ENCODE assay signal across 11 cellular contexts in the genomic region with DNA sequence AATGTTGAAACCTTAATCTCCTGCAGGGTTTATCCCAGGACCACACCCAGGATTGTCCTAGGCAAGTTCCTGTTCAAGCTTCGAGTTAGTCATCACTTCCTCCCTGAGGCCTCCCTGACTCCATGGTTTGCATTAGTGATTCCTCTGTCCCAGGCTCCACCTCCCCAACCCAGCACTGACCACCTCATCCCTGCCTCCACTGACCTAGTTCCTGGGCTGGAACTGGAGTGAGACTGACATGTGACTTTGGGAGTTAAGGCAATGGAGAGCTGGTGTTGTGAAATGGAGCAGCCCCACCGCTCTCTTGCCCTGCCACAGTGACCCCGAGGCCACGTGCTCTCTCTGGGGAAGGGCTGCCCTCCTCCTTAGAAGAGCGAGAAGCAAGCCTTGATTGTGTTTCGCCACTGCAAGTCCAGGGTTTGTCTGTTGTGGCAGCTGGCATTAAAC. TPM values are rescaled to one million over a fixed set of nuclear protein-coding genes. Genes with fewer than 3 reads are reported as not detected.
DNase-seq lines count a peak whose midpoint lies in the region; ATAC-seq and TF ChIP-seq lines count a peak whose summit lies in the region.
"Had no signal": no experiment of that assay in that cellular context is flagged by ENCODE, and none has a peak within 500 bp of the region (broad histone marks: within the 10 kb centered on the region; RNA-seq: fewer than 3 reads in every experiment).

No MANE protein-coding gene starts in this region.

- CTCF ChIA-PET in RWPE1 (lab: Yijun Ruan, JAX) = interaction anchor here (0.5 to 1.3 kb wide), 4 partner anchors 9 to 272 kb away, joined by 3 to 4 read pairs (median 3); no protein-coding TSS in a partner anchor
- CTCF ChIA-PET in activated CD8-positive, alpha-beta T cell treated with anti-CD3 and anti-CD28 coated beads, Interleukin-2, amount 10 ng/mL, durations not matched to agents 7 days and 5 days (lab: Charles Lee) = interaction anchor here (0.9 to 2.1 kb wide), 3 partner anchors 11 to 134 kb away, joined by 3 to 8 read pairs (median 3); no protein-coding TSS in a partner anchor

- peak; percentile 96 for DNase-seq in ELR (ENCODE audit: low read depth)
- DNase-seq in RWPE1 (ENCODE audit: low spot score) = peak; percentile 92
- DNase-seq in foreskin melanocyte = peak; percentile 32
- peak; percentile 98 for DNase-seq in renal cortical epithelial cell (ENCODE audit: low read depth)
- no peak for DNase-seq in stimulated activated CD4-positive, alpha-beta T cell treated with anti-CD3 and anti-CD28 coated beads, Interleukin-4, amount 100 ng/mL, for 4 hours
- no peak for DNase-seq in type B pancreatic cell (ENCODE audit: extremely low spot score, unreplicated experiment)
- DNase-seq in activated CD8-positive, alpha-beta T cell treated with anti-CD3 and anti-CD28 coated beads, Interleukin-2, amount 10 ng/mL, durations not matched to agents 7 days and 5 days = no peak

- H3K27ac Mint-ChIP-seq in type B pancreatic cell = no peak overlapping the region
- H3K27ac Mint-ChIP-seq in activated CD8-positive, alpha-beta T cell treated with anti-CD3 and anti-CD28 coated beads, Interleukin-2, amount 10 ng/mL, durations not matched to agents 7 days and 5 days = no peak overlapping the region
- H3K27ac Mint-ChIP-seq: activated naive CD8-positive, alpha-beta T cell; stimulated activated naive CD8-positive, alpha-beta T cell treated with anti-CD3 and anti-CD28 coated beads, Interleukin-15, Interleukin-2, amounts not matched to agents 100 ng/mL and 50 ng/mL, for 24 hours had no signal

- H3K27me3 Mint-ChIP-seq in type B pancreatic cell = peaks cover 43% of the 10 kb centered on the region
- peaks cover 10% of the 10 kb centered on the region for H3K27me3 Mint-ChIP-seq in activated CD8-positive, alpha-beta T cell treated with anti-CD3 and anti-CD28 coated beads, Interleukin-2, amount 10 ng/mL, durations not matched to agents 7 days and 5 days (ENCODE audit: low read depth)
- H3K27me3 Mint-ChIP-seq: activated naive CD8-positive, alpha-beta T cell had no signal

- no peaks in the 10 kb centered on the region for H3K36me3 Mint-ChIP-seq in type B pancreatic cell
- H3K36me3 Mint-ChIP-seq in activated CD8-positive, alpha-beta T cell treated with anti-CD3 and anti-CD28 coated beads, Interleukin-2, amount 10 ng/mL, durations not matched to agents 7 days and 5 days (ENCODE audit: low read depth) = no peaks in the 10 kb centered on the region
- H3K36me3 Mint-ChIP-seq: activated naive CD8-positive, alpha-beta T cell had no signal

- POLR2A ChIA-PET in RWPE1 (lab: Yijun Ruan, JAX; ENCODE audit: low non-redundant PET) = no interaction called here
- POLR2A ChIA-PET in activated CD8-positive, alpha-beta T cell treated with anti-CD3 and anti-CD28 coated beads, Interleukin-2, amount 10 ng/mL, durations not matched to agents 7 days and 5 days (lab: Charles Lee) = no interaction called here

- no peak overlapping the region for H3K4me3 Mint-ChIP-seq in type B pancreatic cell
- H3K4me3 Mint-ChIP-seq in activated CD8-positive, alpha-beta T cell treated with anti-CD3 and anti-CD28 coated beads, Interleukin-2, amount 10 ng/mL, durations not matched to agents 7 days and 5 days = no peak overlapping the region
- H3K4me3 Mint-ChIP-seq: activated naive CD8-positive, alpha-beta T cell; stimulated activated naive CD8-positive, alpha-beta T cell treated with anti-CD3 and anti-CD28 coated beads, Interleukin-15, Interleukin-2, amounts not matched to agents 100 ng/mL and 50 ng/mL, for 24 hours had no signal

- peak overlapping the region; percentile 95 for H3K27ac ChIP-seq in RWPE1
- H3K27ac ChIP-seq: SK-N-MC had no signal

- TF ChIP-seq CTCF in RWPE1 (conservative IDR thresholded peaks at IDR 0.05; ENCODE audit: low read depth) (no peak), type B pancreatic cell (conservative IDR thresholded peaks at IDR 0.05) (no peak)

- H3K9me3 Mint-ChIP-seq in type B pancreatic cell = no peaks in the 10 kb centered on the region
- H3K9me3 Mint-ChIP-seq in activated CD8-positive, alpha-beta T cell treated with anti-CD3 and anti-CD28 coated beads, Interleukin-2, amount 10 ng/mL, durations not matched to agents 7 days and 5 days (ENCODE audit: insufficient read depth) = no peaks in the 10 kb centered on the region
- H3K9me3 Mint-ChIP-seq: stimulated activated naive CD8-positive, alpha-beta T cell treated with anti-CD3 and anti-CD28 coated beads, Interleukin-15, Interleukin-2, amounts not matched to agents 100 ng/mL and 50 ng/mL, for 24 hours had no signal

- no peak for ATAC-seq in GM21737 (IDR thresholded peaks at IDR 0.05; ENCODE audit: unreplicated experiment)
- no peak for ATAC-seq in activated CD8-positive, alpha-beta T cell treated with anti-CD3 and anti-CD28 coated beads, Interleukin-2, amount 10 ng/mL, durations not matched to agents 7 days and 5 days

- H3K4me1 Mint-ChIP-seq in type B pancreatic cell (ENCODE audit: unreplicated experiment) = no peaks in the 10 kb centered on the region
- H3K4me1 Mint-ChIP-seq in activated CD8-positive, alpha-beta T cell treated with anti-CD3 and anti-CD28 coated beads, Interleukin-2, amount 10 ng/mL, durations not matched to agents 7 days and 5 days (ENCODE audit: low read depth) = no peaks in the 10 kb centered on the region

RNA-seq across cellular contexts. Expression of a gene that starts 15.8 kb away (rescaled TPM):
- total RNA-seq in renal cortical epithelial cell = 0.35 TPM in 1 of 2 replicates, not detected in the other
- total RNA-seq in type B pancreatic cell (ENCODE audit: low replicate concordance) = 1.4 and 2.4 TPM in 2 replicates
- not detected for total RNA-seq in activated CD8-positive, alpha-beta T cell treated with anti-CD3 and anti-CD28 coated beads, Interleukin-2, amount 10 ng/mL, durations not matched to agents 7 days and 5 days

Comparison
In these comparisons a context has a peak if more than half of its experiments do, and no peak if none do; other contexts are left out.
1. DNase-seq: peak in ELR (single experiment), RWPE1 (single experiment), foreskin melanocyte (single experiment) and renal cortical epithelial cell (single experiment); none in stimulated activated CD4-positive, alpha-beta T cell treated with anti-CD3 and anti-CD28 coated beads, Interleukin-4, amount 100 ng/mL, for 4 hours (0 of 2), type B pancreatic cell (single experiment) and activated CD8-positive, alpha-beta T cell treated with anti-CD3 and anti-CD28 coated beads, Interleukin-2, amount 10 ng/mL, durations not matched to agents 7 days and 5 days (single experiment).